In genomic region chr19:31378404-31378803, GRCh38 we compare ENCODE assay signal across 9 cellular contexts. TPM values are rescaled to one million over a fixed set of nuclear protein-coding genes. Genes with fewer than 3 reads are reported as not detected.
DNase-seq lines count a peak whose midpoint lies in the region; ATAC-seq and TF ChIP-seq lines count a peak whose summit lies in the region.
"Had no signal": no experiment of that assay in that cellular context is flagged by ENCODE, and none has a peak within 500 bp of the region (broad histone marks: within the 10 kb centered on the region; RNA-seq: fewer than 3 reads in every experiment).

No MANE protein-coding gene starts in this region.

- no peak for TF ChIP-seq CTCF in fibroblast of the aortic adventitia (IDR thresholded peaks at IDR 0.05; ENCODE audit: insufficient read depth, low read length)
- no peak for TF ChIP-seq CTCF in prostate gland (IDR thresholded peaks at IDR 0.05)

- no peak for ATAC-seq in esophagus mucosa

- 12% methylated on average over 4 of the region's 4 CpGs for WGBS in prostate gland

- intact Hi-C loops in prostate gland (cut with DNase I), result no loop called here

- H3K4me1 ChIP-seq in prostate gland (replicated peaks), result no peaks in the 10 kb centered on the region

- no peak overlapping the region for H3K4me3 ChIP-seq in fibroblast of the aortic adventitia (ENCODE audit: low read depth, low read length)
- no peak overlapping the region for H3K4me3 ChIP-seq in prostate gland

- H3K27me3 ChIP-seq in prostate gland (replicated peaks; ENCODE audit: insufficient read depth), result no peaks in the 10 kb centered on the region

- TF ChIP-seq POLR2A in prostate gland (IDR thresholded peaks at IDR 0.05), result no peak

- H3K27ac ChIP-seq in prostate gland, result peak overlapping the region in 1 of 2 donors; percentile 39

- DNase-seq in Daoy (ENCODE audit: low read depth) (peak; percentile 89), SHP77 (lab: John Stamatoyannopoulos, UW) (peak; percentile 60 to 85), fibroblast of the aortic adventitia (ENCODE audit: low read depth) (peak; percentile 98), prostate gland (ENCODE audit: low spot score) (peak; percentile 38), NCI-H226 (no peak), mesenteric fat pad (ENCODE audit: low spot score) (no peak)
- no peak for DNase-seq in activated effector memory CD4-positive, alpha-beta T cell treated with Interleukin-2 at 50 U/mL for 16 hours
- DNase-seq: Calu3 had no signal

- H3K9me3 ChIP-seq in prostate gland, result no peaks in the 10 kb centered on the region

- H3K36me3 ChIP-seq in prostate gland, result no peaks in the 10 kb centered on the region

RNA-seq across cellular contexts. Expression of gene TSHZ3, which starts 29.2 kb away (rescaled TPM):
- total RNA-seq in Daoy (2014; rRNA removed; shearing (Covaris generic)), result 1.8 and 2.9 TPM in 2 replicates
- total RNA-seq in fibroblast of the aortic adventitia (ENCODE audit: low replicate concordance) (5.7 and 14.0 TPM in 2 replicates), prostate gland (10 to 100 TPM; 10.4 to 18.4 TPM), mesenteric fat pad (12.6 TPM), esophagus mucosa (1.6 TPM)
- total RNA-seq: Calu3 had no signal

Comparison
In these comparisons a context has a peak if more than half of its experiments do, and no peak if none do; other contexts are left out.
1. DNase-seq: peak in Daoy (single experiment), SHP77 (2 of 2), fibroblast of the aortic adventitia (single experiment) and prostate gland (single experiment); none in activated effector memory CD4-positive, alpha-beta T cell treated with Interleukin-2 at 50 U/mL for 16 hours (single experiment), NCI-H226 (single experiment) and mesenteric fat pad (single experiment).